In the genomic region with DNA sequence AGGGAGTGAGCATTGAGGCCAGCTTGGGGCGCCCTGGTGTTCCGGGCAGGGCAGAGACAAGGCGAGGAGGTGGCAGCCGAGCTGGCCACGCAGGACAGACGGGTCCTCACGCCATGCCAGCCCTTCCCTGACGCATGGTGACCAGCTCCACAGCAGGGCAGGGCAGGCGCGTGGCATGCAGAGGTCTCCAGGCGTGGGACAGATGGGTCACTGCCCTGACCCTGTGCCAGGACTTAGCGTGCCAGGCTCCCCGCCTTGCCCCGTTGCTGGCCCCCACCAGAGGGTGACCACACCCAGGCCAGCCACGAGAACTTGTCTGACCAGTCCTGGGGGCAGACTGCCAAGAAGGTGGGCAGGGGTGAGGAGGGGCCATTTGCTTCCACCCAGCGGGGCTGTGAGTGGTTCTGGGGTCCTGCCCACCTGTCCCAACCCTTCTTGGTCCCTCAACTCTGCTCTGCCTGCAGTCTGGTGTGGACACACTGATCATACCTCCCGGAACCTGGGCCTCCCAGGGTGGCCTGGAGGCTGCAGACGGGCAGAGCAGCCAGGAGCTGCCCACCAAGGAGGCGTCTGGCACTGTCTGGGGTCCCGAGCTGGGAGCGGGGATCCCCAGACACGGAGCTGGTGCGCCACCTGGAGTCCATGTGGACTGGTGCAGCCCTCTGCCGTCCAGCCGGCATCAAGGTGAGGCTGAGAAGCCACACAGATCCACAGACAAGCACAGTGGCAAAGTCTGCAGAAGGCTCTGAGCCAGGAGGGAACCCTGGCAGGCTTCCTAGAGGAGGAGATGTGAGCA, we compare ENCODE assay signal across 1 cellular context.
TF ChIP-seq lines count a peak whose summit lies in the region.

A gene (plus strand): TSS at position 446 of the 796 bp plus-strand sequence. CDS start 834 bp downstream, outside the sequence.

TF ChIP-seq in HepG2, 621 proteins besides CTCF, POLR2A, EP300 and RAD21 (continued from another document):
- TF ChIP-seq, protein P1, sequence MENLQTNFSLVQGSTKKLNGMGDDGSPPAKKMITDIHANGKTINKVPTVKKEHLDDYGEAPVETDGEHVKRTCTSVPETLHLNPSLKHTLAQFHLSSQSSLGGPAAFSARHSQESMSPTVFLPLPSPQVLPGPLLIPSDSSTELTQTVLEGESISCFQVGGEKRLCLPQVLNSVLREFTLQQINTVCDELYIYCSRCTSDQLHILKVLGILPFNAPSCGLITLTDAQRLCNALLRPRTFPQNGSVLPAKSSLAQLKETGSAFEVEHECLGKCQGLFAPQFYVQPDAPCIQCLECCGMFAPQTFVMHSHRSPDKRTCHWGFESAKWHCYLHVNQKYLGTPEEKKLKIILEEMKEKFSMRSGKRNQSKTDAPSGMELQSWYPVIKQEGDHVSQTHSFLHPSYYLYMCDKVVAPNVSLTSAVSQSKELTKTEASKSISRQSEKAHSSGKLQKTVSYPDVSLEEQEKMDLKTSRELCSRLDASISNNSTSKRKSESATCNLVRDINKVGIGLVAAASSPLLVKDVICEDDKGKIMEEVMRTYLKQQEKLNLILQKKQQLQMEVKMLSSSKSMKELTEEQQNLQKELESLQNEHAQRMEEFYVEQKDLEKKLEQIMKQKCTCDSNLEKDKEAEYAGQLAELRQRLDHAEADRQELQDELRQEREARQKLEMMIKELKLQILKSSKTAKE (CRISPR knock-in tag; IDR thresholded peaks at IDR 0.05; ENCODE audit: borderline replicate concordance): peak; percentile 28; the same call in 1 of the 2 replicates
- TF ChIP-seq ESRRA (CRISPR knock-in tag; IDR thresholded peaks at IDR 0.05; ENCODE audit: low read depth): no peak
- TF ChIP-seq NFE2L2 (IDR thresholded peaks at IDR 0.05; ENCODE audit: low read length): no peak
- TF ChIP-seq, protein P2, sequence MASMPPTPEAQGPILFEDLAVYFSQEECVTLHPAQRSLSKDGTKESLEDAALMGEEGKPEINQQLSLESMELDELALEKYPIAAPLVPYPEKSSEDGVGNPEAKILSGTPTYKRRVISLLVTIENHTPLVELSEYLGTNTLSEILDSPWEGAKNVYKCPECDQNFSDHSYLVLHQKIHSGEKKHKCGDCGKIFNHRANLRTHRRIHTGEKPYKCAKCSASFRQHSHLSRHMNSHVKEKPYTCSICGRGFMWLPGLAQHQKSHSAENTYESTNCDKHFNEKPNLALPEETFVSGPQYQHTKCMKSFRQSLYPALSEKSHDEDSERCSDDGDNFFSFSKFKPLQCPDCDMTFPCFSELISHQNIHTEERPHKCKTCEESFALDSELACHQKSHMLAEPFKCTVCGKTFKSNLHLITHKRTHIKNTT (CRISPR knock-in tag; IDR thresholded peaks at IDR 0.05): no peak
- TF ChIP-seq HOXA3 (CRISPR knock-in tag; IDR thresholded peaks at IDR 0.05): 0 out of 2 replicates have a peak, but pooled peaks have one; percentile 25
- no peak for TF ChIP-seq CREB1 (IDR thresholded peaks at IDR 0.05)
- TF ChIP-seq CREB1 (CRISPR knock-in tag; IDR thresholded peaks at IDR 0.05): no peak
- no peak for TF ChIP-seq ATAD3A (CRISPR knock-in tag; IDR thresholded peaks at IDR 0.05)
